Comparison of ENCODE assay signal across 15 cellular contexts in the genomic region with DNA sequence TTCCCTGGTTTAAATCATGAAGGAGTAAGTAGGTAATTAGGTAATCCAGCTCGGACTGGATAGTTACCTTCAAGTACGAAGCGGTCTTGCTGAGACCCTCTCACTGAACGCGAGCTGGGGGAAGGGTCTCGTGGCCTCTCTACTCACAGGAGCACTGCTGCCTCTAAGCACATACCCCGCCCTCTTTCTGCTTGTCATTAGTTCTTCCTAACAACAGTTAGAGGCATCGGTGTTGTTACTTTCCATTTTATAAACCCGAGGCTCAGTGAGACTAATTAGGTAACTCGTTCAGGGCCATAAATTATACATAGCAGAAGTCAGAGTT.
DNase-seq lines count a peak whose midpoint lies in the region; ATAC-seq, FAIRE-seq and TF ChIP-seq lines count a peak whose summit lies in the region.
"Had no signal": no experiment of that assay in that cellular context is flagged by ENCODE, and none has a peak within 500 bp of the region (broad histone marks: within the 10 kb centered on the region; RNA-seq: fewer than 3 reads in every experiment).

No MANE protein-coding gene starts in this region.

- 57% methylated on average over 10 of the region's 10 CpGs; no CpG with 5 or more reads in 1 of the 2 experiments for WGBS in H1 (ENCODE audit: extremely low coverage in 1 of 2, insufficient coverage in 1 of 2, insufficient read length in 1 of 2, insufficient replicate concordance in 2 of 2, low coverage in 1 of 2, low lambda C conversion rate in 2 of 2, missing lambda C conversion rate in 1 of 2), 2 experiments

- no peak for TF ChIP-seq POLR2A in H1 (IDR thresholded peaks at IDR 0.05; ENCODE audit: control extremely low read depth in 1 of 2, low read depth in 2 of 2, low read length in 2 of 2)

- H3K56ac ChIP-seq in H1 (replicated peaks; ENCODE audit: insufficient read length, low read depth, low read length), result no peak overlapping the region

- H3K4ac ChIP-seq in H1 (replicated peaks; ENCODE audit: insufficient read length, low read depth, low read length), result peak overlapping the region; percentile 42

- TF ChIP-seq RAD21 in H1 (IDR thresholded peaks at IDR 0.05 in 1 of 2, conservative IDR thresholded peaks at IDR 0.05 in 1 of 2; ENCODE audit: low read depth in 2 of 2, low read length in 2 of 2), result no peak

- peak overlapping the region; percentile 52 for H2BK120ac ChIP-seq in H1 (replicated peaks; ENCODE audit: low read depth, low read length)

- H3K9me3 ChIP-seq in HUES48 (ENCODE audit: control insufficient read depth, insufficient read depth, low read length), result no peaks in the 10 kb centered on the region
- no peaks in the 10 kb centered on the region for H3K9me3 ChIP-seq in H1 (ENCODE audit: insufficient read depth in 2 of 2, low read depth in 1 of 2, low read length in 1 of 2)
- H3K9me3 ChIP-seq in osteoblast (ENCODE audit: low read depth, low read length), result no peaks in the 10 kb centered on the region

- H3K79me2 ChIP-seq in H1 (ENCODE audit: control insufficient read depth in 1 of 2, insufficient read depth in 2 of 2, low read length in 2 of 2) (no peaks in the 10 kb centered on the region), osteoblast (ENCODE audit: insufficient read depth, low read length) (no peaks in the 10 kb centered on the region)

- H3K4me1 ChIP-seq in HUES48 (ENCODE audit: control insufficient read depth, insufficient read depth, low read length) (peaks cover 42% of the 10 kb centered on the region), H1 (replicated peaks in 1 of 4; ENCODE audit: control insufficient read depth in 3 of 4, insufficient read depth in 4 of 4, low read length in 3 of 4) (peaks cover 12 to 35% (median 23%) of the 10 kb centered on the region in 4 experiments), osteoblast (ENCODE audit: insufficient read depth, low read length) (peaks cover 14% of the 10 kb centered on the region)

- H3K9ac ChIP-seq in HUES48 (ENCODE audit: low read depth, low read length), result 0 out of 2 replicates have a peak overlapping the region, but pooled peaks have one; percentile 4
- peak overlapping the region in 2 of 4 experiments; percentile 29 to 42; a peak in 1 of 7 replicates for H3K9ac ChIP-seq in H1 (replicated peaks in 1 of 4; ENCODE audit: extremely low read depth in 1 of 4, low read depth in 3 of 4, low read length in 3 of 4)

- H3K4me3 ChIP-seq in HUES48 (ENCODE audit: low read depth, low read length), result peak overlapping the region; percentile 12; the same call in 1 of the 2 replicates
- H3K4me3 ChIP-seq in H1 (ENCODE audit: extremely low read depth in 1 of 4, insufficient read depth in 2 of 4, low read depth in 3 of 4, low read length in 4 of 4), result peak overlapping the region in 1 of 4 experiments; percentile 32; a peak in 1 of 8 replicates
- H3K4me3 ChIP-seq in osteoblast (ENCODE audit: insufficient read depth, low read length), result peak overlapping the region; percentile 66

- no peaks in the 10 kb centered on the region for H3K23me2 ChIP-seq in H1 (ENCODE audit: low read depth, low read length)

- peak overlapping the region; percentile 33; the same call in 1 of the 2 replicates for H3K18ac ChIP-seq in H1 (ENCODE audit: extremely low read depth, low read length)

- H3K27ac ChIP-seq in 22Rv1, result peak overlapping the region; percentile 26; the same call in 1 of the 2 replicates
- H3K27ac ChIP-seq in HUES48 (ENCODE audit: low read depth, low read length), result peak overlapping the region; percentile 54
- peak overlapping the region; percentile 54; the same call in 1 of the 2 replicates for H3K27ac ChIP-seq in H1 (ENCODE audit: low read depth, low read length)
- H3K27ac ChIP-seq in osteoblast (ENCODE audit: low read depth, low read length), result peak overlapping the region; percentile 72

- no peaks in the 10 kb centered on the region for H4K20me1 ChIP-seq in H1 (replicated peaks in 1 of 2; ENCODE audit: control insufficient read depth in 1 of 2, insufficient read depth in 2 of 2, low read length in 2 of 2)
- peaks cover 2% of the 10 kb centered on the region for H4K20me1 ChIP-seq in osteoblast (ENCODE audit: insufficient read depth, low read length)

- H3K4me2 ChIP-seq in H1 (ENCODE audit: insufficient read depth in 1 of 2, low read depth in 2 of 2, low read length in 2 of 2) (peak overlapping the region; percentile 61 to 75), osteoblast (ENCODE audit: insufficient read depth, low read length) (peak overlapping the region; percentile 82)

- H2BK5ac ChIP-seq in H1 (ENCODE audit: low read depth, low read length), result peak overlapping the region; percentile 48

- H2BK12ac ChIP-seq in H1 (ENCODE audit: low read depth, low read length), result peak overlapping the region; percentile 41; the same call in 1 of the 2 replicates

- CTCF ChIA-PET in H1 (lab: Charles Lee; ENCODE audit: partially characterized antibody), result interaction anchor here (0.5 to 12.6 kb wide), 10 partner anchors 10 to 145 kb away, joined by 3 to 142 read pairs (median 5); no protein-coding TSS in a partner anchor

- H4K8ac ChIP-seq in H1 (ENCODE audit: extremely low read depth, insufficient read depth, low read length), result no peak overlapping the region

- no peak overlapping the region for H3K23ac ChIP-seq in H1 (ENCODE audit: insufficient read length)

- POLR2A ChIA-PET in H1 (lab: Charles Lee; ENCODE audit: partially characterized antibody), result interaction anchor here (1.1 to 1.4 kb wide), 3 partner anchors 9 to 132 kb away, joined by 3 to 4 read pairs (median 4); no protein-coding TSS in a partner anchor

- no peak overlapping the region for H4K5ac ChIP-seq in H1 (ENCODE audit: insufficient read length, low read depth, low read length)

- TF ChIP-seq EP300 in H1 (IDR thresholded peaks at IDR 0.05; ENCODE audit: borderline replicate concordance in 1 of 2, low read depth in 2 of 2, low read length in 2 of 2), result no peak

- H3K14ac ChIP-seq in H1 (ENCODE audit: insufficient read length), result no peak overlapping the region

- no peak for TF ChIP-seq CTCF in 22Rv1 (IDR thresholded peaks at IDR 0.05)
- no peak for TF ChIP-seq CTCF in H1 (IDR thresholded peaks at IDR 0.05; ENCODE audit: control extremely low read depth in 1 of 3, insufficient read depth in 1 of 3, low read depth in 1 of 3, low read length in 3 of 3)
- no peak for TF ChIP-seq CTCF in osteoblast (IDR thresholded peaks at IDR 0.05; ENCODE audit: extremely low read depth, low read depth, low read length)

- H2AK5ac ChIP-seq in H1 (ENCODE audit: low read depth, low read length), result no peak overlapping the region

- no peaks in the 10 kb centered on the region; the same call in 1 of the 2 replicates for H3K27me3 ChIP-seq in HUES48 (ENCODE audit: control insufficient read depth, insufficient read depth, low read length)
- no peaks in the 10 kb centered on the region for H3K27me3 ChIP-seq in H1 (replicated peaks in 1 of 4; ENCODE audit: control insufficient read depth in 3 of 4, extremely low read depth in 1 of 4, insufficient read depth in 3 of 4, low read length in 3 of 4)
- H3K27me3 ChIP-seq in osteoblast (ENCODE audit: insufficient read depth, low read length), result no peaks in the 10 kb centered on the region

- H3K36me3 ChIP-seq in HUES48 (ENCODE audit: control insufficient read depth, insufficient read depth, low read length) (no peaks in the 10 kb centered on the region), H1 (ENCODE audit: control insufficient read depth in 2 of 4, insufficient read depth in 4 of 4, low read length in 3 of 4) (no peaks in the 10 kb centered on the region), osteoblast (ENCODE audit: insufficient read depth, low read length) (no peaks in the 10 kb centered on the region)

- peak overlapping the region; percentile 66; the same call in 1 of the 2 replicates for H2BK15ac ChIP-seq in H1 (ENCODE audit: low read length)

- FAIRE-seq in H1 (lab: Jason Lieb, UNC), result no peak

- H4K91ac ChIP-seq in H1 (replicated peaks; ENCODE audit: insufficient read length, low read length), result peak overlapping the region; percentile 63

- H2AFZ ChIP-seq in H1 (ENCODE audit: low read length) (peak overlapping the region; percentile 86), osteoblast (ENCODE audit: low read length) (peak overlapping the region; percentile 77)

- no peaks in the 10 kb centered on the region for H3K79me1 ChIP-seq in H1 (ENCODE audit: low read depth, low read length)

- DNase-seq in H1 (ENCODE audit: low read depth in 1 of 2, low spot score in 2 of 2) (no peak), osteoblast (ENCODE audit: insufficient read length, low spot score, missing footprints) (peak; percentile 59), NCI-H1694 (lab: John Stamatoyannopoulos, UW) (no peak), middle frontal gyrus (ENCODE audit: extremely low spot score, low spot score) (no peak), SHP77 (lab: John Stamatoyannopoulos, UW) (no peak)
- DNase-seq: activated CD8-positive, alpha-beta memory T cell treated with anti-CD3 and anti-CD28 coated beads, Interleukin-2, amount 50 U/mL, for 48 hours; activated naive CD4-positive, alpha-beta T cell treated with anti-CD3 and anti-CD28 coated beads, Interleukin-2, amount 50 U/mL, for 16 hours; central memory CD4-positive, alpha-beta T cell; hippocampal formation had no signal

- ATAC-seq in GM18858 (IDR thresholded peaks at IDR 0.05; ENCODE audit: unreplicated experiment), result no peak
- ATAC-seq: activated CD4-positive, CD25-positive, alpha-beta regulatory T cell treated with anti-CD3 and anti-CD28 coated beads, Interleukin-2, amount 50 U/mL, for 24 hours; natural killer cell treated with Interleukin-12 subunit alpha and Interleukin-12 subunit beta and Interleukin-15 and Interleukin-18, amount 100 ng/mL, for 72 hours; stimulated activated effector memory CD8-positive, alpha-beta T cell treated with anti-CD3 and anti-CD28 coated beads, Interleukin-12 subunit alpha, Interleukin-12 subunit beta, amount 100 ng/mL, for 72 hours had no signal

- no peak overlapping the region for H2BK20ac ChIP-seq in H1 (ENCODE audit: low read length)

TF ChIP-seq in H1, 55 proteins besides CTCF, POLR2A, EP300 and RAD21:
- TF ChIP-seq JUN (IDR thresholded peaks at IDR 0.05; ENCODE audit: low read depth, low read length), result no peak
- no peak for TF ChIP-seq BRCA1 (IDR thresholded peaks at IDR 0.05; ENCODE audit: low read depth, low read length)
- TF ChIP-seq HDAC2 (IDR thresholded peaks at IDR 0.05; ENCODE audit: borderline replicate concordance in 1 of 2, low read depth in 2 of 2, low read length in 2 of 2), result no peak
- TF ChIP-seq ASH2L (IDR thresholded peaks at IDR 0.05; ENCODE audit: low read length), result peak; percentile 84
- no peak for TF ChIP-seq NANOG (IDR thresholded peaks at IDR 0.05; ENCODE audit: insufficient read depth, low read depth, low read length, poor library complexity, severe bottlenecking)
